7 cellular contexts compared by ENCODE assay signal in genomic region chr13:89486721-89487120, GRCh38.
"Had no signal": no experiment of that assay in that cellular context is flagged by ENCODE, and none has a peak within 500 bp of the region (broad histone marks: within the 10 kb centered on the region; RNA-seq: fewer than 3 reads in every experiment).

No MANE protein-coding gene starts in this region.

- H3K27ac ChIP-seq: HL-60 had no signal

- H2AFZ ChIP-seq: GM23338 had no signal

- H3K4me3 ChIP-seq: GM23338, K562 had no signal

- H3K4me3 Mint-ChIP-seq: GM23338 had no signal

- FAIRE-seq: H1, K562 had no signal

- H3K4me2 ChIP-seq: GM23338 had no signal

- ATAC-seq: GM23338, K562 had no signal

- DNase-seq: HCEC 1CT, IMR-90, KG1 had no signal

- H3K4me1 Mint-ChIP-seq: GM23338 had no signal

- H3K27ac Mint-ChIP-seq: GM23338 had no signal
